In genomic region chr5:115467631-115468030, GRCh38 we compare ENCODE assay signal across 24 cellular contexts.
"Had no signal": no experiment of that assay in that cellular context is flagged by ENCODE, and none has a peak within 500 bp of the region (broad histone marks: within the 10 kb centered on the region; RNA-seq: fewer than 3 reads in every experiment).

No MANE protein-coding gene starts in this region.

- H3K4me1 ChIP-seq: ascending aorta, colonic mucosa had no signal

- H3K27me3 Mint-ChIP-seq: brain had no signal

- H3K27ac ChIP-seq: ascending aorta, colonic mucosa, WERI-Rb-1 had no signal

- H3K4me3 Mint-ChIP-seq: activated CD4-positive, alpha-beta T cell treated with anti-CD3 and anti-CD28 coated beads for 36 hours; activated CD8-positive, alpha-beta memory T cell treated with anti-CD3 and anti-CD28 coated beads, Interleukin-2, amount 10 ng/mL, durations not matched to agents 7 days and 5 days; activated CD8-positive, alpha-beta T cell treated with anti-CD3 and anti-CD28 coated beads, Interleukin-2, amount 10 ng/mL, durations not matched to agents 7 days and 5 days; activated naive CD8-positive, alpha-beta T cell treated with anti-CD3 and anti-CD28 coated beads, Interleukin-2, amount 50 U/mL, for 24 hours; activated T-cell treated with anti-CD3 and anti-CD28 coated beads, Interleukin-2, amount 50 U/mL, for 24 hours; brain had no signal

- H3K4me1 Mint-ChIP-seq: activated CD4-positive, alpha-beta T cell treated with anti-CD3 and anti-CD28 coated beads for 36 hours; activated CD8-positive, alpha-beta memory T cell treated with anti-CD3 and anti-CD28 coated beads, Interleukin-2, amount 10 ng/mL, durations not matched to agents 7 days and 5 days had no signal

- H3K9me3 Mint-ChIP-seq: activated naive CD4-positive, alpha-beta T cell treated with anti-CD3 and anti-CD28 coated beads, Interleukin-2, amount 50 U/mL, for 72 hours; activated naive CD8-positive, alpha-beta T cell treated with anti-CD3 and anti-CD28 coated beads, Interleukin-2, amount 50 U/mL, for 24 hours; activated T-cell treated with anti-CD3 and anti-CD28 coated beads, Interleukin-2, amount 50 U/mL, for 24 hours had no signal

- DNase-seq: activated CD4-positive, alpha-beta T cell treated with anti-CD3 and anti-CD28 coated beads for 36 hours; activated CD8-positive, alpha-beta memory T cell treated with anti-CD3 and anti-CD28 coated beads, Interleukin-2, amount 10 ng/mL, durations not matched to agents 7 days and 5 days; activated CD8-positive, alpha-beta T cell treated with anti-CD3 and anti-CD28 coated beads, Interleukin-2, amount 10 ng/mL, durations not matched to agents 7 days and 5 days; activated effector memory CD4-positive, alpha-beta T cell treated with anti-CD3 and anti-CD28 coated beads, Interleukin-2, amount 50 U/mL, for 16 hours; activated naive CD4-positive, alpha-beta T cell treated with Interleukin-2 at 50 U/mL for 16 hours; activated naive CD8-positive, alpha-beta T cell treated with anti-CD3 and anti-CD28 coated beads, Interleukin-2, amount 50 U/mL, for 24 hours; activated T-cell treated with anti-CD3 and anti-CD28 coated beads, Interleukin-2, amount 50 U/mL, for 24 hours; amniotic stem cell; cerebellar nuclear complex; colonic mucosa; Kasumi-1; NCI-H1092; NCI-H1694 treated with DMSO at 0.1 percent for 48 hours; NCI-H2029 treated with DMSO at 0.1 percent for 48 hours; NCI-H345; NCI-H510A; NCI-H526 treated with DMSO at 0.1 percent for 48 hours; SIG-M5; T-helper 1 cell; WERI-Rb-1 had no signal

- H3K27ac Mint-ChIP-seq: activated CD4-positive, alpha-beta T cell treated with anti-CD3 and anti-CD28 coated beads for 36 hours; activated CD8-positive, alpha-beta memory T cell treated with anti-CD3 and anti-CD28 coated beads, Interleukin-2, amount 10 ng/mL, durations not matched to agents 7 days and 5 days; activated CD8-positive, alpha-beta T cell treated with anti-CD3 and anti-CD28 coated beads, Interleukin-2, amount 10 ng/mL, durations not matched to agents 7 days and 5 days; activated naive CD4-positive, alpha-beta T cell treated with anti-CD3 and anti-CD28 coated beads, Interleukin-2, amount 50 U/mL, for 72 hours; activated naive CD8-positive, alpha-beta T cell treated with anti-CD3 and anti-CD28 coated beads, Interleukin-2, amount 50 U/mL, for 24 hours; activated T-cell treated with anti-CD3 and anti-CD28 coated beads, Interleukin-2, amount 50 U/mL, for 24 hours; brain had no signal

- FAIRE-seq: K562 had no signal

- H3K36me3 ChIP-seq: ascending aorta, colonic mucosa, WERI-Rb-1 had no signal

- H3K36me3 Mint-ChIP-seq: activated CD8-positive, alpha-beta memory T cell treated with anti-CD3 and anti-CD28 coated beads, Interleukin-2, amount 10 ng/mL, durations not matched to agents 7 days and 5 days; activated naive CD4-positive, alpha-beta T cell treated with anti-CD3 and anti-CD28 coated beads, Interleukin-2, amount 50 U/mL, for 72 hours; brain had no signal

- H3K4me3 ChIP-seq: ascending aorta, colonic mucosa, K562 had no signal

- H3K9me3 ChIP-seq: ascending aorta, colonic mucosa had no signal

- H3K27me3 ChIP-seq: ascending aorta, colonic mucosa had no signal

- ATAC-seq: activated CD4-positive, alpha-beta T cell treated with anti-CD3 and anti-CD28 coated beads for 36 hours; activated CD8-positive, alpha-beta memory T cell treated with anti-CD3 and anti-CD28 coated beads, Interleukin-2, amount 10 ng/mL, durations not matched to agents 7 days and 5 days; activated CD8-positive, alpha-beta T cell treated with anti-CD3 and anti-CD28 coated beads, Interleukin-2, amount 10 ng/mL, durations not matched to agents 7 days and 5 days; activated naive CD4-positive, alpha-beta T cell treated with anti-CD3 and anti-CD28 coated beads, Interleukin-2, amount 50 U/mL, for 72 hours; activated naive CD8-positive, alpha-beta T cell treated with anti-CD3 and anti-CD28 coated beads, Interleukin-2, amount 50 U/mL, for 24 hours; K562 had no signal
